In genomic region chr6:37092851-37093727, GRCh38 we compare ENCODE assay signal across 1 cellular context.
A peak's percentile ranks its signal among the peaks of the same experiment; 100 is the strongest.
TF ChIP-seq lines count a peak whose summit lies in the region.

No MANE protein-coding gene starts in this region.

TF ChIP-seq in K562, 482 proteins besides CTCF, POLR2A, EP300 and RAD21 (continued from another document):
- no peak for TF ChIP-seq ARID3A (IDR thresholded peaks at IDR 0.05; ENCODE audit: borderline replicate concordance, low read depth, low read length)
- TF ChIP-seq LEF1 (IDR thresholded peaks at IDR 0.05), result no peak
- no peak for TF ChIP-seq ZKSCAN3 (CRISPR knock-in tag; IDR thresholded peaks at IDR 0.05)
- TF ChIP-seq ZNF431 (CRISPR knock-in tag; IDR thresholded peaks at IDR 0.05), result no peak
- no peak for TF ChIP-seq DNMT1 (IDR thresholded peaks at IDR 0.05)
- TF ChIP-seq ZBTB7A (IDR thresholded peaks at IDR 0.05; ENCODE audit: borderline replicate concordance, control insufficient read depth, low read depth, low read length), result 0 out of 2 replicates have a peak, but pooled peaks have one; percentile 4
